ENCODE assay signal across 5 cellular contexts in the genomic region with DNA sequence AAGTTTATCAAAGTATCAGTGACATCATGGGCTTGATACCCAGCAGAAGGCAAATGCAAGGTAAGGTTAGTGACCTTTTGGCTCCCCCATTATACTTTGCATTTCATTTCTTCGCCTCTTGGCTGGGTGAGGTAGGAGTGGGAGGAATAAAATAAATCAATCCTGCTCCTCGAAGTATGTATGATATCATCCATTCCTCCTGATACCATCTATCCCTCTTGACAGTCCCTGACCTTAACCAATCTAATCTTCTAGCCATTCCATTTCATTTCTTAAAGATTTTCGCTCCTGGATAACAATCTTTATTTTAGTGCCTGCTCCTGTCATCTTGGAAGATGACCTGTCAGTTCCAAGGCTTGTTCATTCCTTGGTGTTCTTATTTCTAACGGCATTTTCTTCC.
"Had no signal": no experiment of that assay in that cellular context is flagged by ENCODE, and none has a peak within 500 bp of the region (broad histone marks: within the 10 kb centered on the region; RNA-seq: fewer than 3 reads in every experiment).

No MANE protein-coding gene starts in this region.

- ATAC-seq: HepG2, K562 had no signal

- H3K4me3 ChIP-seq: K562 had no signal

- DNase-seq: IMR-90, KBM-7 had no signal

- H3K27ac ChIP-seq: HL-60 had no signal
